Comparison of ENCODE assay signal across 3 cellular contexts in genomic region chr7:42554932-42555331, GRCh38.
DNase-seq lines count a peak whose midpoint lies in the region; ATAC-seq, FAIRE-seq and TF ChIP-seq lines count a peak whose summit lies in the region.
"Not testable (repeated sequence)": the region's sequence is repeated elsewhere in the genome, so short reads cannot be mapped to it uniquely, and the experiment has no call there.

No MANE protein-coding gene starts in this region.

- not testable (repeated sequence) for H3K27me3 Mint-ChIP-seq in nephron progenitor cell (ENCODE audit: low read depth, poor library complexity)

- in situ Hi-C loops in K562 (cut with MboI): not testable (repeated sequence)

- not testable (repeated sequence) for H3K4me1 Mint-ChIP-seq in nephron progenitor cell

- H3K9me1 ChIP-seq in K562 (ENCODE audit: control insufficient read depth, insufficient read depth, low read length): not testable (repeated sequence)

- BruUV-seq in K562 (replicated peaks; lab: Mats Ljungman, UMichigan): not testable (repeated sequence)

- not testable (repeated sequence) for TF ChIP-seq CTCF in HEK293 (tag by site-specific recombination; IDR thresholded peaks at IDR 0.05); K562 (IDR thresholded peaks at IDR 0.05 in 2 of 3, conservative IDR thresholded peaks at IDR 0.05 in 1 of 3; ENCODE audit: insufficient read depth in 2 of 3, low read depth in 1 of 3, low read length in 3 of 3); nephron progenitor cell (IDR thresholded peaks at IDR 0.05)

- H3K27me3 ChIP-seq in K562 (ENCODE audit: control insufficient read depth in 2 of 2, insufficient read depth in 2 of 2, low read length in 2 of 2): not testable (repeated sequence)

- H3K27ac ChIP-seq in HEK293 (ENCODE audit: extremely low read depth, low read depth, low read length); K562 (ENCODE audit: extremely low read depth, low read depth, low read length): not testable (repeated sequence)

- H2AFZ ChIP-seq in K562 (ENCODE audit: low read depth, low read length): not testable (repeated sequence)

- peaks cover 26% of the 10 kb centered on the region for H3K36me3 Mint-ChIP-seq in nephron progenitor cell (ENCODE audit: low read depth)

- H3K27ac Mint-ChIP-seq in nephron progenitor cell: not testable (repeated sequence)

- not testable (repeated sequence) for H3K9me3 ChIP-seq in HEK293 (ENCODE audit: control insufficient read depth, insufficient read depth, low read depth, low read length); K562 (replicated peaks; ENCODE audit: control insufficient read depth, insufficient read depth, low read depth, low read length)

- intact Hi-C loops in K562 (cut with micrococcal nuclease): not testable (repeated sequence)

- 0% methylated on average over 2 of the region's 2 CpGs for WGBS in K562 (ENCODE audit: insufficient coverage, low coverage, missing lambda C conversion rate)

- TF ChIP-seq RAD21 in K562 (CRISPR knock-in tag; conservative IDR thresholded peaks at IDR 0.05 in 1 of 2, IDR thresholded peaks at IDR 0.05 in 1 of 2): not testable (repeated sequence)

- not testable (repeated sequence) for H3K4me1 ChIP-seq in HEK293 (ENCODE audit: control insufficient read depth, insufficient read depth, low read length); K562 (replicated peaks in 1 of 2; ENCODE audit: control insufficient read depth in 2 of 2, insufficient read depth in 2 of 2, low read length in 2 of 2)

- H3K79me2 ChIP-seq in K562 (ENCODE audit: control insufficient read depth, insufficient read depth, low read length): not testable (repeated sequence)

- not testable (repeated sequence) for FAIRE-seq in K562 (lab: Jason Lieb, UNC)

- not testable (repeated sequence) for H3K4me3 Mint-ChIP-seq in nephron progenitor cell

- POLR2A ChIA-PET in HEK293 (lab: Yijun Ruan, JAX); K562 (lab: Yijun Ruan, JAX): not testable (repeated sequence)

- ATAC-seq in K562: not testable (repeated sequence)

- DNase-seq in K562 (ENCODE audit: extremely low read depth in 1 of 4, low spot score in 3 of 4): not testable (repeated sequence)
- peak; percentile 3 for DNase-seq in nephron progenitor cell

- H3K36me3 ChIP-seq in HEK293 (ENCODE audit: control insufficient read depth in 2 of 2, insufficient read depth in 1 of 2, low read length in 2 of 2); K562 (ENCODE audit: control insufficient read depth, insufficient read depth, low read length): not testable (repeated sequence)

- peaks cover 82% of the 10 kb centered on the region for H3K9me3 Mint-ChIP-seq in nephron progenitor cell

- TF ChIP-seq EP300 in K562 (IDR thresholded peaks at IDR 0.05; ENCODE audit: low read length): not testable (repeated sequence)

- CTCF ChIA-PET in HEK293 (lab: Yijun Ruan, JAX); K562 (lab: Yijun Ruan, JAX; ENCODE audit: low intra/inter-chr PET ratio): not testable (repeated sequence)

- H3K4me3 ChIP-seq in HEK293 (ENCODE audit: low read depth, low read length); K562: not testable (repeated sequence)

- TF ChIP-seq POLR2A in K562 (conservative IDR thresholded peaks at IDR 0.05): not testable (repeated sequence)

- not testable (repeated sequence) for H3K9ac ChIP-seq in K562 (ENCODE audit: insufficient read depth in 1 of 2, low read depth in 2 of 2, low read length in 2 of 2)

- not testable (repeated sequence) for H3K4me2 ChIP-seq in K562 (ENCODE audit: insufficient read depth, low read length)

- not testable (repeated sequence) for H4K20me1 ChIP-seq in K562 (replicated peaks; ENCODE audit: control insufficient read depth, insufficient read depth, low read length)

TF ChIP-seq in HEK293, 187 proteins besides CTCF, POLR2A, EP300 and RAD21:
- TF ChIP-seq ZNF626 (tag by site-specific recombination; IDR thresholded peaks at IDR 0.05): peak; percentile 50; the same call in 1 of the 2 replicates
- peak; percentile 76 for TF ChIP-seq SETDB1 (IDR thresholded peaks at IDR 0.05; ENCODE audit: insufficient read length, low read length)
- 0 out of 2 replicates have a peak, but pooled peaks have one; percentile 10 for TF ChIP-seq ZNF549 (tag by site-specific recombination; IDR thresholded peaks at IDR 0.05)
TF ChIP-seq in HEK293: peak in this region for 3; not testable (repeated sequence) for 184.

TF ChIP-seq in K562, 482 proteins besides CTCF, POLR2A, EP300 and RAD21:
- TF ChIP-seq TRIM28 (IDR thresholded peaks at IDR 0.05): 0 out of 2 replicates have a peak, but pooled peaks have one; percentile 27
TF ChIP-seq in K562: peak in this region for 1; not testable (repeated sequence) for 481.
